In genomic region chr15:89457086-89457485, GRCh38 we compare ENCODE assay signal across 9 cellular contexts. TPM values are rescaled to one million over a fixed set of nuclear protein-coding genes. Genes with fewer than 3 reads are reported as not detected.
A peak's percentile ranks its signal among the peaks of the same experiment; 100 is the strongest.
DNase-seq lines count a peak whose midpoint lies in the region; ATAC-seq and TF ChIP-seq lines count a peak whose summit lies in the region.
"Had no signal": no experiment of that assay in that cellular context is flagged by ENCODE, and none has a peak within 500 bp of the region (broad histone marks: within the 10 kb centered on the region; RNA-seq: fewer than 3 reads in every experiment).

No MANE protein-coding gene starts in this region.

- no peaks in the 10 kb centered on the region for H3K4me1 ChIP-seq in heart left ventricle

- no peaks in the 10 kb centered on the region for H3K36me3 ChIP-seq in heart left ventricle

- intact Hi-C loops in heart left ventricle (cut with DNase I) = no loop called here

- H3K9me3 ChIP-seq in heart left ventricle = peaks cover 0 to 10% (median 2%) of the 10 kb centered on the region in 12 donors

- H3K27me3 ChIP-seq in heart left ventricle = peaks cover 0 to 40% (median 7%) of the 10 kb centered on the region in 9 donors

- DNase-seq in DMS114 treated with DMSO at 0.1 percent for 48 hours (lab: John Stamatoyannopoulos, UW; ENCODE audit: unreplicated experiment) (peak; percentile 52), HCEC 1CT (peak; percentile 30), RKO (ENCODE audit: low spot score) (peak; percentile 63), germinal center (ENCODE audit: low spot score) (peak; percentile 54), heart left ventricle (no peak)
- DNase-seq: stimulated activated naive B cell treated with anti-CD40 and anti-IgM and Interleukin-4, amounts not matched to agents 10 μg/mL and 1 μg/mL and 100 μg/mL, for 72 hours had no signal

- TF ChIP-seq POLR2A in heart left ventricle (IDR thresholded peaks at IDR 0.05) = no peak

- no peak for ATAC-seq in heart left ventricle
- no peak for ATAC-seq in HG02759 (IDR thresholded peaks at IDR 0.05; ENCODE audit: unreplicated experiment)
- no peak for ATAC-seq in HG02571 (IDR thresholded peaks at IDR 0.05; ENCODE audit: unreplicated experiment)
- ATAC-seq in HG02588 (IDR thresholded peaks at IDR 0.05; ENCODE audit: unreplicated experiment) = no peak

- TF ChIP-seq CTCF in heart left ventricle (IDR thresholded peaks at IDR 0.05) = no peak

- H3K4me3 ChIP-seq in heart left ventricle = no peak overlapping the region

- H3K27ac ChIP-seq in heart left ventricle = no peak overlapping the region

RNA-seq across cellular contexts. Expression of gene RHCG, which starts 39.3 kb away (rescaled TPM):
- total RNA-seq in heart left ventricle = 1 to 10 TPM in 1 of 9 donors, under 1 TPM in 4, not detected in 4; 0.20 to 2.9 (median 0.76) TPM
- 1 to 10 TPM in 1 of 2 donors, under 1 TPM in 1; 0.23 to 2.6 TPM for polyA plus RNA-seq in heart left ventricle

Comparison
In these comparisons a context has a peak if more than half of its experiments do, and no peak if none do; other contexts are left out.
1. DNase-seq: peak in DMS114 treated with DMSO at 0.1 percent for 48 hours (single experiment), HCEC 1CT (single experiment), RKO (single experiment) and germinal center (single experiment); none in heart left ventricle (0 of 5).